10 cellular contexts compared by ENCODE assay signal in genomic region chr15:88647362-88648105, GRCh38. TPM values are rescaled to one million over a fixed set of nuclear protein-coding genes. Genes with fewer than 3 reads are reported as not detected.
DNase-seq lines count a peak whose midpoint lies in the region; ATAC-seq lines count a peak whose summit lies in the region.
"Had no signal": no experiment of that assay in that cellular context is flagged by ENCODE, and none has a peak within 500 bp of the region (broad histone marks: within the 10 kb centered on the region; RNA-seq: fewer than 3 reads in every experiment).

No MANE protein-coding gene starts in this region.

- POLR2A ChIA-PET in activated CD4-positive, alpha-beta T cell treated with anti-CD3 and anti-CD28 coated beads for 36 hours (lab: Charles Lee) = no interaction called here
- POLR2A ChIA-PET in activated CD4-positive, alpha-beta memory T cell treated with anti-CD3 and anti-CD28 coated beads for 36 hours (lab: Charles Lee) = interaction anchor here (0.6 kb wide), 1 partner anchor 1546 kb away, joined by 3 read pairs; no protein-coding TSS in a partner anchor

- ATAC-seq in activated CD4-positive, alpha-beta T cell treated with anti-CD3 and anti-CD28 coated beads for 36 hours = no peak
- no peak for ATAC-seq in GM21619 (IDR thresholded peaks at IDR 0.05; ENCODE audit: unreplicated experiment)
- ATAC-seq in GM21723 (IDR thresholded peaks at IDR 0.05; ENCODE audit: unreplicated experiment) = no peak
- no peak for ATAC-seq in GM21367 (IDR thresholded peaks at IDR 0.05; ENCODE audit: unreplicated experiment)

- peak; percentile 13 for DNase-seq in activated CD4-positive, alpha-beta T cell treated with anti-CD3 and anti-CD28 coated beads for 36 hours
- DNase-seq in activated CD4-positive, alpha-beta T cell treated with anti-CD3 and anti-CD28 coated beads for 4 hours = no peak
- peak; percentile 10 for DNase-seq in activated CD4-positive, alpha-beta memory T cell treated with anti-CD3 and anti-CD28 coated beads for 36 hours
- DNase-seq in immature natural killer cell (no peak), substantia nigra (lab: John Stamatoyannopoulos, UW) (no peak)
- DNase-seq: NCI-H524 treated with DMSO at 0.1 percent for 48 hours had no signal

- H3K36me3 Mint-ChIP-seq in activated CD4-positive, alpha-beta T cell treated with anti-CD3 and anti-CD28 coated beads for 36 hours (ENCODE audit: low read depth) = peaks cover 45% of the 10 kb centered on the region
- peaks cover 7% of the 10 kb centered on the region for H3K36me3 Mint-ChIP-seq in activated CD4-positive, alpha-beta memory T cell treated with anti-CD3 and anti-CD28 coated beads for 36 hours
- H3K36me3 Mint-ChIP-seq in immature natural killer cell = peaks cover 9 to 30% (median 22%) of the 10 kb centered on the region in 3 donors
- H3K36me3 Mint-ChIP-seq: brain had no signal

- H3K27ac ChIP-seq in substantia nigra (ENCODE audit: low read depth, low read length, poor library complexity, severe bottlenecking) = peak overlapping the region; percentile 100

- H3K27ac Mint-ChIP-seq in activated CD4-positive, alpha-beta T cell treated with anti-CD3 and anti-CD28 coated beads for 36 hours = peak overlapping the region; percentile 98
- peak overlapping the region; percentile 92 for H3K27ac Mint-ChIP-seq in activated CD4-positive, alpha-beta memory T cell treated with anti-CD3 and anti-CD28 coated beads for 36 hours
- H3K27ac Mint-ChIP-seq in immature natural killer cell = peak overlapping the region; percentile 20 to 94 (median 81)

- H3K27me3 Mint-ChIP-seq in activated CD4-positive, alpha-beta T cell treated with anti-CD3 and anti-CD28 coated beads for 36 hours = no peaks in the 10 kb centered on the region
- H3K27me3 Mint-ChIP-seq in activated CD4-positive, alpha-beta memory T cell treated with anti-CD3 and anti-CD28 coated beads for 36 hours = no peaks in the 10 kb centered on the region
- peaks cover under 1 to 3% (median 2%) of the 10 kb centered on the region in 3 donors for H3K27me3 Mint-ChIP-seq in immature natural killer cell (ENCODE audit: low read depth in 3 of 3)

- no peak overlapping the region for H3K4me3 Mint-ChIP-seq in activated CD4-positive, alpha-beta T cell treated with anti-CD3 and anti-CD28 coated beads for 36 hours
- H3K4me3 Mint-ChIP-seq in activated CD4-positive, alpha-beta memory T cell treated with anti-CD3 and anti-CD28 coated beads for 36 hours = no peak overlapping the region
- peak overlapping the region in 1 of 5 donors; percentile 7 for H3K4me3 Mint-ChIP-seq in immature natural killer cell
- H3K4me3 Mint-ChIP-seq: brain had no signal

- CTCF ChIA-PET in activated CD4-positive, alpha-beta T cell treated with anti-CD3 and anti-CD28 coated beads for 36 hours (lab: Charles Lee) = interaction anchor here (0.9 to 1.8 kb wide), 2 partner anchors 9 to 13 kb away, joined by 4 read pairs; partner anchors contain the start of gene ISG20
- CTCF ChIA-PET in activated CD4-positive, alpha-beta memory T cell treated with anti-CD3 and anti-CD28 coated beads for 36 hours (lab: Charles Lee) = no interaction called here

- H3K4me1 Mint-ChIP-seq in activated CD4-positive, alpha-beta T cell treated with anti-CD3 and anti-CD28 coated beads for 36 hours = peaks cover 79% of the 10 kb centered on the region
- peaks cover 69% of the 10 kb centered on the region for H3K4me1 Mint-ChIP-seq in activated CD4-positive, alpha-beta memory T cell treated with anti-CD3 and anti-CD28 coated beads for 36 hours (ENCODE audit: low read depth)
- peaks cover 62 to 71% of the 10 kb centered on the region in 2 donors for H3K4me1 Mint-ChIP-seq in immature natural killer cell

- intact Hi-C loops in activated CD4-positive, alpha-beta T cell treated with anti-CD3 and anti-CD28 coated beads for 36 hours (cut with DNase I, micrococcal nuclease) = loop anchor here in 1 of 2 experiments (2.0 kb wide), 1 partner anchor 13 kb away; no protein-coding TSS in a partner anchor
- intact Hi-C loops in activated CD4-positive, alpha-beta memory T cell treated with anti-CD3 and anti-CD28 coated beads for 36 hours (cut with micrococcal nuclease) = loop anchor here (2.0 kb wide), 1 partner anchor 13 kb away; no protein-coding TSS in a partner anchor

- H3K9me3 Mint-ChIP-seq in activated CD4-positive, alpha-beta T cell treated with anti-CD3 and anti-CD28 coated beads for 36 hours (ENCODE audit: low read depth) = no peaks in the 10 kb centered on the region
- no peaks in the 10 kb centered on the region for H3K9me3 Mint-ChIP-seq in activated CD4-positive, alpha-beta memory T cell treated with anti-CD3 and anti-CD28 coated beads for 36 hours
- no peaks in the 10 kb centered on the region for H3K9me3 Mint-ChIP-seq in immature natural killer cell
- H3K9me3 Mint-ChIP-seq: brain had no signal

RNA-seq across cellular contexts. Expression of gene ISG20, which starts 8.7 kb away (rescaled TPM):
- 100 to 1,000 TPM; 107 to 120 TPM for total RNA-seq in activated CD4-positive, alpha-beta T cell treated with anti-CD3 and anti-CD28 coated beads for 36 hours
- 10 to 100 TPM; 68.2 to 74.5 TPM for total RNA-seq in activated CD4-positive, alpha-beta memory T cell treated with anti-CD3 and anti-CD28 coated beads for 36 hours
- polyA plus RNA-seq in immature natural killer cell = 100 to 1,000 TPM; 286 to 365 (median 342) TPM

RNA-seq across cellular contexts. Expression of gene AEN, which starts 26.4 kb away (rescaled TPM):
- total RNA-seq in activated CD4-positive, alpha-beta T cell treated with anti-CD3 and anti-CD28 coated beads for 36 hours = 10 to 100 TPM; 42.8 to 52.9 TPM
- total RNA-seq in activated CD4-positive, alpha-beta memory T cell treated with anti-CD3 and anti-CD28 coated beads for 36 hours = 10 to 100 TPM; 55.5 to 55.7 TPM
- polyA plus RNA-seq in immature natural killer cell = 10 to 100 TPM; 11.6 to 17.8 (median 12.1) TPM

Comparison
In these comparisons a context has a peak if more than half of its experiments do, and no peak if none do; other contexts are left out.
1. DNase-seq: peak in activated CD4-positive, alpha-beta T cell treated with anti-CD3 and anti-CD28 coated beads for 36 hours (single experiment) and activated CD4-positive, alpha-beta memory T cell treated with anti-CD3 and anti-CD28 coated beads for 36 hours (single experiment); none in activated CD4-positive, alpha-beta T cell treated with anti-CD3 and anti-CD28 coated beads for 4 hours (0 of 2), immature natural killer cell (0 of 3) and substantia nigra (0 of 49).
2. Peak in every context shown above with its lines, with median percentiles within 50 percentile points of each other: H3K27ac Mint-ChIP-seq.